In the genomic region with DNA sequence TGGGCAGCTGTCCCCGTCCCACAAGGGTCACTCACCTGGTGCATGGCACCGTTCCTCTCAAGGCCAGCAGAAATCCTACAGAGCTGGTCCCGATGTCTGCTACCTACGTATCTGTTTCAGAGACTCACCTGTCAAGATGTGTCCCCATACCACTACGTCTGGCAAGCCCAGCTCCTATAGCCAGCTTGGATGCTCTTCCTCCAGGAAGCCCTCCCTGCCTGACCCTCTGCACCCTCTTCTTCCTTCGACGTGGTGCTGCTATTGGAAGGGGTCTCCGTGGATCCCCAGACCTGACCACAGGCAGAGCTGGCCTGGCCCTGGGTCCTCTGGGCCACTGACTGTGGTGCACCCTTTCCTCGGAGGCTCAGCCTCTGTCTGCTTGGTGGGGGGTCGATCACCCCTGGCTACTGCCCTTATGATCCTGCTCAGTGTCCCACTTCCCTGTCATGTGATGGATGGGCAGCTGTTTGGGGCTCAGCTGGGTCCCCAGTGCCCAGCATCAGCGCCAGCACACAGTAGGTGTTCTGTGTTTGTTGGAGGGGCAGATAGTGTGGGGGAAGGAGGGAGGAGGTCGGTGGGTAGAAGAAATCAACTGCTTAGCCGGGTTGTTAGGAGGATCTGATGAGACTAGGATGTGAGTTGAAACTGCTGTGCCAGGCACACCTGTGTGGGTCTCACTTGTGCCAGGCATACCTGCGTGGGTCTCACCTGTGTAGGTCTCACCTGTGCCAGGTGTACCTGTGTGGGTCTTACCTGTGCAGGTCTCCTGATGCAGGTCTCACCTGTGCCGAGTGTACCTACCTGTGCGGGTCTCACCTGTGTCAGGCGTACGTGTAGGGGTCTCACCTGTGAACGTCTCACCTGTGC, we compare ENCODE assay signal across 1 cellular context.
TF ChIP-seq lines count a peak whose summit lies in the region.

No MANE protein-coding gene starts in this region.

TF ChIP-seq in IMR-90, 13 proteins besides CTCF, POLR2A, EP300 and RAD21:
- TF ChIP-seq, protein P1, sequence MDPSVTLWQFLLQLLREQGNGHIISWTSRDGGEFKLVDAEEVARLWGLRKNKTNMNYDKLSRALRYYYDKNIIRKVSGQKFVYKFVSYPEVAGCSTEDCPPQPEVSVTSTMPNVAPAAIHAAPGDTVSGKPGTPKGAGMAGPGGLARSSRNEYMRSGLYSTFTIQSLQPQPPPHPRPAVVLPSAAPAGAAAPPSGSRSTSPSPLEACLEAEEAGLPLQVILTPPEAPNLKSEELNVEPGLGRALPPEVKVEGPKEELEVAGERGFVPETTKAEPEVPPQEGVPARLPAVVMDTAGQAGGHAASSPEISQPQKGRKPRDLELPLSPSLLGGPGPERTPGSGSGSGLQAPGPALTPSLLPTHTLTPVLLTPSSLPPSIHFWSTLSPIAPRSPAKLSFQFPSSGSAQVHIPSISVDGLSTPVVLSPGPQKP (IDR thresholded peaks at IDR 0.05; ENCODE audit: borderline replicate concordance, low read depth, low read length), result no peak
- TF ChIP-seq RCOR1 (IDR thresholded peaks at IDR 0.05; ENCODE audit: insufficient replicate concordance, low read length) (no peak), MAZ (IDR thresholded peaks at IDR 0.05; ENCODE audit: borderline replicate concordance, low read depth, low read length) (no peak), MAFK (IDR thresholded peaks at IDR 0.05; ENCODE audit: low read depth, low read length) (no peak), USF2 (IDR thresholded peaks at IDR 0.05; ENCODE audit: low read depth, low read length) (no peak), MXI1 (IDR thresholded peaks at IDR 0.05; ENCODE audit: borderline replicate concordance, low read depth, low read length) (no peak), FOS (IDR thresholded peaks at IDR 0.05; ENCODE audit: low read depth, low read length) (no peak), BHLHE40 (IDR thresholded peaks at IDR 0.05; ENCODE audit: low read depth, low read length) (no peak), CHD1 (IDR thresholded peaks at IDR 0.05; ENCODE audit: low read depth, low read length) (no peak), SMC3 (IDR thresholded peaks at IDR 0.05; ENCODE audit: low read depth, low read length) (no peak), RFX5 (IDR thresholded peaks at IDR 0.05; ENCODE audit: low read depth, low read length) (no peak), CEBPB (IDR thresholded peaks at IDR 0.05; ENCODE audit: low read depth, low read length) (no peak), NFE2L2 (IDR thresholded peaks at IDR 0.05; ENCODE audit: low read depth, low read length) (no peak)
